9 cellular contexts compared by ENCODE assay signal in genomic region chr6:106739387-106739786, GRCh38.
A peak's percentile ranks its signal among the peaks of the same experiment; 100 is the strongest.
DNase-seq lines count a peak whose midpoint lies in the region; ATAC-seq and TF ChIP-seq lines count a peak whose summit lies in the region.
"Had no signal": no experiment of that assay in that cellular context is flagged by ENCODE, and none has a peak within 500 bp of the region (broad histone marks: within the 10 kb centered on the region; RNA-seq: fewer than 3 reads in every experiment).

No MANE protein-coding gene starts in this region.

- H3K27me3 ChIP-seq in RWPE2 (ENCODE audit: insufficient read depth, poor library complexity, severe bottlenecking) (no peaks in the 10 kb centered on the region), prostate gland (replicated peaks; ENCODE audit: insufficient read depth) (no peaks in the 10 kb centered on the region), MM.1S (replicated peaks; ENCODE audit: insufficient read depth, low read length) (no peaks in the 10 kb centered on the region)

- H3K9me2 ChIP-seq in MM.1S (replicated peaks; ENCODE audit: insufficient read depth, low read length), result no peaks in the 10 kb centered on the region

- TF ChIP-seq CTCF in RWPE2 (IDR thresholded peaks at IDR 0.05; ENCODE audit: poor library complexity, severe bottlenecking), result peak; percentile 30
- TF ChIP-seq CTCF in prostate gland (IDR thresholded peaks at IDR 0.05), result peak in 2 of 4 experiments; percentile 5 to 7
- no peak for TF ChIP-seq CTCF in MM.1S (IDR thresholded peaks at IDR 0.05; ENCODE audit: low read length)

- H3K4me1 ChIP-seq in RWPE2 (ENCODE audit: insufficient read depth, poor library complexity, severe bottlenecking), result peaks cover 19% of the 10 kb centered on the region
- H3K4me1 ChIP-seq in prostate gland (replicated peaks), result no peaks in the 10 kb centered on the region
- no peaks in the 10 kb centered on the region for H3K4me1 ChIP-seq in MM.1S (ENCODE audit: low read length)

- no peaks in the 10 kb centered on the region for H3K79me2 ChIP-seq in MM.1S (ENCODE audit: low read length)

- no peak overlapping the region for H3K4me2 ChIP-seq in MM.1S (ENCODE audit: low read depth, low read length)

- TF ChIP-seq POLR2A in prostate gland (IDR thresholded peaks at IDR 0.05), result no peak

- ATAC-seq in RWPE2 (ENCODE audit: low read depth) (peak; percentile 98), HG03571 (IDR thresholded peaks at IDR 0.05; ENCODE audit: unreplicated experiment) (no peak)

- intact Hi-C loops in head of caudate nucleus (cut with DNase I) (no loop called here), prostate gland (cut with DNase I) (no loop called here)

- H2AFZ ChIP-seq in MM.1S (ENCODE audit: low read length), result no peak overlapping the region

- 41% methylated on average over 5 of the region's 5 CpGs for WGBS in prostate gland

- no peaks in the 10 kb centered on the region for H3F3A ChIP-seq in MM.1S (ENCODE audit: insufficient read depth, low read length)

- no peaks in the 10 kb centered on the region for H3K36me3 ChIP-seq in RWPE2 (ENCODE audit: low read depth)
- no peaks in the 10 kb centered on the region for H3K36me3 ChIP-seq in prostate gland
- H3K36me3 ChIP-seq in MM.1S (replicated peaks; ENCODE audit: insufficient read depth, low read length), result no peaks in the 10 kb centered on the region

- DNase-seq in DMS79 (lab: John Stamatoyannopoulos, UW) (peak; percentile 41), RWPE2 (ENCODE audit: low spot score) (peak; percentile 77), head of caudate nucleus (peak in 26 of 42 donors; percentile 2 to 70 (median 29)), prostate gland (ENCODE audit: low spot score) (peak; percentile 81), AG08396 (ENCODE audit: low spot score) (no peak), MM.1S (no peak)
- no peak for DNase-seq in effector CD8-positive, alpha-beta T cell (lab: John Stamatoyannopoulos, UW)
- DNase-seq: cerebellar nuclear complex had no signal

- H3K4me3 ChIP-seq in RWPE2 (ENCODE audit: severe bottlenecking) (no peak overlapping the region), prostate gland (no peak overlapping the region), MM.1S (ENCODE audit: low read length) (no peak overlapping the region)

- H4K20me1 ChIP-seq in MM.1S (ENCODE audit: insufficient read depth, low read length), result no peaks in the 10 kb centered on the region

- H3K9me3 ChIP-seq in RWPE2 (ENCODE audit: severe bottlenecking) (no peaks in the 10 kb centered on the region), prostate gland (no peaks in the 10 kb centered on the region), MM.1S (replicated peaks; ENCODE audit: insufficient read depth, low read length) (no peaks in the 10 kb centered on the region)

- H3K27ac ChIP-seq in RWPE2 (ENCODE audit: poor library complexity, severe bottlenecking) (peak overlapping the region; percentile 33), prostate gland (no peak overlapping the region), MM.1S (ENCODE audit: low read length) (no peak overlapping the region)

- H3K9ac ChIP-seq in MM.1S (ENCODE audit: low read length), result no peak overlapping the region

Comparison
In these comparisons a context has a peak if more than half of its experiments do, and no peak if none do; other contexts are left out.
1. DNase-seq: peak in DMS79 (single experiment), RWPE2 (single experiment), head of caudate nucleus (26 of 42) and prostate gland (single experiment); none in AG08396 (single experiment), effector CD8-positive, alpha-beta T cell (single experiment) and MM.1S (single experiment).